ENCODE assay signal across 8 cellular contexts in the genomic region with DNA sequence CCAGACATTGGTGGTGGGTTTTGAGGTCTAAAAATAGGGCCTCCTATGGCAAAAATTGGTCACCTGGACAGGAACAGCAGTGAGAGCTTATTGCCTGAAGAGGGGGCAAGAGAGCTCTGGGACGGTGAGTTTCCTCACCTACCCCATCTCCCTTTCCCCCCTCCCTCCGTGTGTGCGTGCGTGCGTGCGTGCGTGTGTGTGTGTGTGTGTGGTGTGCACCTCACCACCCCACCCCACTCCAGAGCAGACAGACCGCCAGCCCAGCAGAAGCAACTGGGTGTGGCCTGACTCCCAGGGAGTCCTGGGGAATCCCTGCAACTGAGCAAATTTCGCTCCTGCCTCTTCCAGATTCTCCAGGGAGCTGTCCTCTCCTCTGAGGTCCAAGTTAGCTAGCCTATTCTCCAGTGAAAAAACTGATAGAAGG. TPM values are rescaled to one million over a fixed set of nuclear protein-coding genes. Genes with fewer than 3 reads are reported as not detected.
DNase-seq lines count a peak whose midpoint lies in the region; ATAC-seq lines count a peak whose summit lies in the region.

No MANE protein-coding gene starts in this region.

- no peaks in the 10 kb centered on the region for H3K9me2 ChIP-seq in Karpas-422 (replicated peaks; ENCODE audit: insufficient read depth, low read length)

- H3K4me3 ChIP-seq in Karpas-422 (ENCODE audit: low read length) (peak overlapping the region; percentile 23; the same call in 1 of the 2 replicates), SJSA1 (no peak overlapping the region), rectal smooth muscle tissue (ENCODE audit: low read length) (no peak overlapping the region)

- H2AFZ ChIP-seq in Karpas-422 (ENCODE audit: low read length): no peak overlapping the region

- H3K9ac ChIP-seq in Karpas-422 (ENCODE audit: low read length) (peak overlapping the region; percentile 52), rectal smooth muscle tissue (ENCODE audit: low read length) (no peak overlapping the region)

- H3K27ac Mint-ChIP-seq in activated naive CD4-positive, alpha-beta T cell treated with anti-CD3 and anti-CD28 coated beads, Interleukin-2, amount 10 ng/mL, durations not matched to agents 7 days and 5 days: peak overlapping the region; percentile 99

- H3K4me2 ChIP-seq in Karpas-422 (ENCODE audit: low read depth, low read length, poor library complexity, severe bottlenecking): peak overlapping the region; percentile 59

- ATAC-seq in GM18517 (IDR thresholded peaks at IDR 0.05; ENCODE audit: unreplicated experiment): peak; percentile 30
- ATAC-seq in Right ventricle myocardium inferior: peak; percentile 49

- intact Hi-C loops in Right ventricle myocardium inferior (cut with DNase I): loop anchor here (1.0 to 2.0 kb wide), 2 partner anchors 44 to 104 kb away; a partner anchor contains a TSS

- no peaks in the 10 kb centered on the region for H3K36me3 ChIP-seq in Karpas-422 (ENCODE audit: insufficient read depth, low read length)
- no peaks in the 10 kb centered on the region for H3K36me3 ChIP-seq in SJSA1
- H3K36me3 ChIP-seq in rectal smooth muscle tissue (ENCODE audit: control insufficient read depth, insufficient read depth, low read length): no peaks in the 10 kb centered on the region

- H3K27me3 ChIP-seq in Karpas-422 (ENCODE audit: low read length) (no peaks in the 10 kb centered on the region), SJSA1 (replicated peaks) (no peaks in the 10 kb centered on the region), rectal smooth muscle tissue (ENCODE audit: control insufficient read depth, insufficient read depth, low read length) (peaks cover 3% of the 10 kb centered on the region)

- peaks cover 64% of the 10 kb centered on the region for H3K4me1 Mint-ChIP-seq in activated naive CD4-positive, alpha-beta T cell treated with anti-CD3 and anti-CD28 coated beads, Interleukin-2, amount 10 ng/mL, durations not matched to agents 7 days and 5 days

- H4K20me1 ChIP-seq in Karpas-422 (ENCODE audit: insufficient read depth, low read depth, low read length): no peaks in the 10 kb centered on the region

- H3K9me3 Mint-ChIP-seq in activated naive CD4-positive, alpha-beta T cell treated with anti-CD3 and anti-CD28 coated beads, Interleukin-2, amount 10 ng/mL, durations not matched to agents 7 days and 5 days: no peaks in the 10 kb centered on the region

- H3K36me3 Mint-ChIP-seq in activated naive CD4-positive, alpha-beta T cell treated with anti-CD3 and anti-CD28 coated beads, Interleukin-2, amount 10 ng/mL, durations not matched to agents 7 days and 5 days: peaks cover 9% of the 10 kb centered on the region

- H3K27ac ChIP-seq in Karpas-422 (ENCODE audit: low read length): peak overlapping the region; percentile 93
- peak overlapping the region; percentile 27 for H3K27ac ChIP-seq in SJSA1
- H3K27ac ChIP-seq in rectal smooth muscle tissue (ENCODE audit: low read depth, low read length): peak overlapping the region; percentile 63

- no peaks in the 10 kb centered on the region for H3K27me3 Mint-ChIP-seq in activated naive CD4-positive, alpha-beta T cell treated with anti-CD3 and anti-CD28 coated beads, Interleukin-2, amount 10 ng/mL, durations not matched to agents 7 days and 5 days

- peak overlapping the region; percentile 66 for H3K4me3 Mint-ChIP-seq in activated naive CD4-positive, alpha-beta T cell treated with anti-CD3 and anti-CD28 coated beads, Interleukin-2, amount 10 ng/mL, durations not matched to agents 7 days and 5 days

- DNase-seq in A172 (ENCODE audit: low spot score) (peak; percentile 38), Karpas-422 (peak; percentile 93), SJSA1 (ENCODE audit: low read depth in 1 of 2, low spot score in 2 of 2) (peak; percentile 75 to 85), Right ventricle myocardium inferior (ENCODE audit: missing footprints) (peak; percentile 90), DMS114 treated with DMSO at 0.1 percent for 48 hours (lab: John Stamatoyannopoulos, UW; ENCODE audit: unreplicated experiment) (no peak)
- DNase-seq in activated naive CD4-positive, alpha-beta T cell treated with anti-CD3 and anti-CD28 coated beads, Interleukin-2, amount 10 ng/mL, durations not matched to agents 7 days and 5 days: peak; percentile 86

- H3K4me1 ChIP-seq in Karpas-422 (ENCODE audit: low read length) (peaks cover 53% of the 10 kb centered on the region), SJSA1 (replicated peaks) (peaks cover 42% of the 10 kb centered on the region), rectal smooth muscle tissue (ENCODE audit: control insufficient read depth, insufficient read depth, low read length) (peaks cover 17% of the 10 kb centered on the region)

- H3K9me3 ChIP-seq in Karpas-422 (ENCODE audit: low read length): no peaks in the 10 kb centered on the region
- H3K9me3 ChIP-seq in SJSA1 (replicated peaks): no peaks in the 10 kb centered on the region

- no peaks in the 10 kb centered on the region for H3K79me2 ChIP-seq in Karpas-422 (ENCODE audit: low read length)

- CTCF ChIA-PET in activated naive CD4-positive, alpha-beta T cell treated with anti-CD3 and anti-CD28 coated beads, Interleukin-2, amount 10 ng/mL, durations not matched to agents 7 days and 5 days (lab: Charles Lee): interaction anchor here (0.6 to 13.2 kb wide), 19 partner anchors 9 to 216 kb away, joined by 3 to 278 read pairs (median 5); a partner anchor contains a TSS

RNA-seq across cellular contexts. Expression of a gene that starts 44.7 kb away (rescaled TPM):
- total RNA-seq in A172 (2014; rRNA removed; shearing (Covaris generic)): 35.2 and 36.5 TPM in 2 replicates
- 50.7 and 69.7 TPM in 2 replicates for total RNA-seq in Karpas-422 (2014; rRNA removed; shearing (Covaris generic); ENCODE audit: low replicate concordance)
- total RNA-seq in SJSA1 (2014; rRNA removed; shearing (Covaris generic)): 72.0 and 117 TPM in 2 replicates
- total RNA-seq in Right ventricle myocardium inferior: 24.1 TPM

Comparison
In these comparisons a context has a peak if more than half of its experiments do, and no peak if none do; other contexts are left out.
1. H3K27ac ChIP-seq: peak in every context shown above with its lines; median percentile 93 in Karpas-422; 63 in rectal smooth muscle tissue; 27 in SJSA1.